ENCODE assay signal across 23 cellular contexts in the genomic region with DNA sequence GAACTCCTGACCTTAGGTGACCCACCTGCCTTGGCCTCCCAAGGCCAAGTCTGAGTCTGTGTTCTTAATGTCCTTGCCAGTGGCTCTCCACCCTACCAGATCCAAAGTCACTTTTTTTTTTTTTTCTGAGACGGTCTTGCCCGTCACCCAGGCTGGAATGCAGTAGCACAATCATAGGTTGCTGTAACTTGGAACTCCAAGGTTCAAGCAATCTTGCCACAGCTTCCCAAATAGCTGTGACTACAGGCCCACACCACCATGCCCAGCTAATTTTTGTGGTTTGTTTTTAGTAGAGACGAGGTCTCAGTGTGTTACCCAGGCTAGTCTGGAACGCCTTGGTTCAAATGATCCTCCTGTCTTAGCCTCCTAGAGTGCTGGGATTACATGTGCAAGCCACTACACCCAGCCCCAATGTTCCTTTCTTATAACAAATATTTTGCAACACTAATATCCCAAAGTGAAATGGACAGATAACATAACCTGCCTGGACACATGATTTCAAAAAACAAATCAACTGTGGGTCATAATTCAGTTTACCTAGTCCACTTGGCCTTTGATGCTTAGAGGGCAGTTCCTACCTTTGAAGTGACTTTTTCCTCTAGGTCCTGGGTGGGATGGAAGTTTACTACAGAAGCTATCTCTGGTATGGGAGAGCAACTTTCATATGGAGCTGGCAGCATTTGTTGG.
"Had no signal": no experiment of that assay in that cellular context is flagged by ENCODE, and none has a peak within 500 bp of the region (broad histone marks: within the 10 kb centered on the region; RNA-seq: fewer than 3 reads in every experiment).

No MANE protein-coding gene starts in this region.

- H3K9me2 ChIP-seq: SK-N-SH had no signal

- H3K27ac Mint-ChIP-seq: activated CD8-positive, alpha-beta T cell treated with anti-CD3 and anti-CD28 coated beads for 36 hours; activated naive CD8-positive, alpha-beta T cell treated with anti-CD3 and anti-CD28 coated beads, Interleukin-2, amount 50 U/mL, for 24 hours; activated T-helper 1 cell treated with anti-CD3 and anti-CD28 coated beads, Interleukin-12 subunit alpha, Interleukin-12 subunit beta, Interleukin-2, Interleukin-4 antibody, amounts not matched to agents 30 ng/mL and 10 ng/mL and 1 ng/mL, durations not matched to agents 14 hours and 24 hours and 36 hours had no signal

- H3K27me3 Mint-ChIP-seq: activated CD8-positive, alpha-beta T cell treated with anti-CD3 and anti-CD28 coated beads for 36 hours; activated naive CD8-positive, alpha-beta T cell treated with anti-CD3 and anti-CD28 coated beads, Interleukin-2, amount 50 U/mL, for 24 hours had no signal

- DNase-seq: activated CD4-positive, alpha-beta T cell treated with anti-CD3 and anti-CD28 coated beads for 4 hours; activated CD8-positive, alpha-beta memory T cell treated with anti-CD3 and anti-CD28 coated beads, Interleukin-2, amount 50 U/mL, for 4 hours; activated CD8-positive, alpha-beta T cell treated with anti-CD3 and anti-CD28 coated beads for 36 hours; activated effector memory CD4-positive, alpha-beta T cell treated with Interleukin-2 at 50 U/mL for 16 hours; activated naive CD4-positive, alpha-beta T cell; activated naive CD8-positive, alpha-beta T cell treated with anti-CD3 and anti-CD28 coated beads, Interleukin-2, amount 50 U/mL, for 24 hours; amniotic stem cell; Karpas-422; MM.1S; NCI-H1105 treated with DMSO at 0.1 percent for 48 hours; NCI-H1436 treated with DMSO at 0.1 percent for 48 hours; NCI-H187; NCI-H2081; NCI-H524; Peyer's patch; Right ventricle myocardium superior; SJCRH30; SK-N-SH; T-helper 1 cell had no signal

- H3K27ac ChIP-seq: ascending aorta, Peyer's patch, SJCRH30, VCaP had no signal

- H3K4me3 Mint-ChIP-seq: activated CD8-positive, alpha-beta T cell treated with anti-CD3 and anti-CD28 coated beads for 36 hours; activated naive CD8-positive, alpha-beta T cell treated with anti-CD3 and anti-CD28 coated beads, Interleukin-2, amount 50 U/mL, for 24 hours; activated T-helper 1 cell treated with anti-CD3 and anti-CD28 coated beads, Interleukin-12 subunit alpha, Interleukin-12 subunit beta, Interleukin-2, Interleukin-4 antibody, amounts not matched to agents 30 ng/mL and 10 ng/mL and 1 ng/mL, durations not matched to agents 14 hours and 24 hours and 36 hours; brain had no signal

- ATAC-seq: activated CD8-positive, alpha-beta T cell treated with anti-CD3 and anti-CD28 coated beads for 36 hours; activated naive CD8-positive, alpha-beta T cell treated with anti-CD3 and anti-CD28 coated beads, Interleukin-2, amount 50 U/mL, for 24 hours had no signal

- H3K4me3 ChIP-seq: ascending aorta, Peyer's patch, SJCRH30 had no signal

- H3K9me3 Mint-ChIP-seq: activated CD8-positive, alpha-beta T cell treated with anti-CD3 and anti-CD28 coated beads for 36 hours; activated naive CD8-positive, alpha-beta T cell treated with anti-CD3 and anti-CD28 coated beads, Interleukin-2, amount 50 U/mL, for 24 hours; activated T-helper 1 cell treated with anti-CD3 and anti-CD28 coated beads, Interleukin-12 subunit alpha, Interleukin-12 subunit beta, Interleukin-2, Interleukin-4 antibody, amounts not matched to agents 30 ng/mL and 10 ng/mL and 1 ng/mL, durations not matched to agents 14 hours and 24 hours and 36 hours; brain had no signal

- H3K4me2 ChIP-seq: SK-N-SH had no signal

- H3K9me3 ChIP-seq: ascending aorta, Peyer's patch, SJCRH30, SK-N-SH had no signal

- H3K27me3 ChIP-seq: ascending aorta, Peyer's patch, SJCRH30 had no signal
